ENCODE assay signal across 11 cellular contexts in the genomic region with DNA sequence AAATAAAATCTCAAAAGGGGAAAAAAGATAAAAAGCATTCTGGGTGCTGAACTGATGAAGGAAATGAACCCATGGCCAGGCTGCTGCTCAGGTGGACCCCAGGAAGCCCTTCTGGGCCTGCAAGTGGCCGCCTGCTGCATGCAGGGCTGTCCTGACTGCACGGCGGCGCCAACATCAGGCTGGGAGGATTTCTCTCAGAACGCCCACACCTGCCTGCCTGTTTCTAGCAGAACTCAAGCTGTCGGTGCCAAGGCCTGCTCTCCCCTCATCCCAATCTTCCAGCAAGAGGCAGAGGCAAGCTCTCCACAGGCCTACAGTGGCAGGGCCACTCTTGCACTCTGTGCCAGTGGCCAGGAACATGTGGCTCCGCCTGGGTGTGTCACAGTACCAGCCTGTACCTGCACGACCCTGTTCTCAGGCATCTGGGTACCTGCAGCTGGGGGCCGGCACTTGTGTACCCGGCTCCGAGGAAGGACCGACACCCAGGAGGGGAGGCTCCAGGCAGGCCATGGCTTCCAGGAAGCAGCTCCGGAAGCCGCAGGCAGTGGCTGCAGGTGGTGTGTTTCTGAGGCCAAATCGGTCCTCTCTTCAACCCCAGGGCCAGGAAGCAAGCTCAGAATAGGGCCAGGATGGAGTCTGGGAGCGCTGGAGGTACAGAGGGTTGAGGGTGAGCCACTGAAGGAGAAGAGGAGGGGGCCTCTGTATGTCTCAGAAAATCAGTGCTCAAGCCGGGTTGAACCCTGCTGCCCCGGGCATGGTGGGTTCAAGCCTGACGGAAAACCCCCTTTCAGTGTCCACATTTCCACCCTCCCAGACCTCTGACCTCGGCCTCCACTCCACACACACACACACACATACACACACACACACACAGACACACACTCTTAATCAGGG. TPM values are rescaled to one million over a fixed set of nuclear protein-coding genes. Genes with fewer than 3 reads are reported as not detected.
DNase-seq lines count a peak whose midpoint lies in the region; ATAC-seq lines count a peak whose summit lies in the region.
"Had no signal": no experiment of that assay in that cellular context is flagged by ENCODE, and none has a peak within 500 bp of the region (broad histone marks: within the 10 kb centered on the region; RNA-seq: fewer than 3 reads in every experiment).

No MANE protein-coding gene starts in this region.

- no peaks in the 10 kb centered on the region for H3K27me3 Mint-ChIP-seq in activated naive CD8-positive, alpha-beta T cell treated with anti-CD3 and anti-CD28 coated beads for 36 hours
- H3K27me3 Mint-ChIP-seq in activated naive CD8-positive, alpha-beta T cell treated with anti-CD3 and anti-CD28 coated beads, Interleukin-2, amount 50 U/mL, for 24 hours = no peaks in the 10 kb centered on the region
- H3K27me3 Mint-ChIP-seq in central memory CD8-positive, alpha-beta T cell = no peaks in the 10 kb centered on the region

- no peaks in the 10 kb centered on the region for H3K9me3 Mint-ChIP-seq in activated naive CD8-positive, alpha-beta T cell treated with anti-CD3 and anti-CD28 coated beads for 36 hours
- H3K9me3 Mint-ChIP-seq in activated naive CD8-positive, alpha-beta T cell treated with anti-CD3 and anti-CD28 coated beads, Interleukin-2, amount 50 U/mL, for 24 hours = no peaks in the 10 kb centered on the region
- H3K9me3 Mint-ChIP-seq in central memory CD8-positive, alpha-beta T cell = no peaks in the 10 kb centered on the region

- H3K27me3 ChIP-seq in mucosa of rectum (ENCODE audit: control insufficient read depth in 2 of 2, insufficient read depth in 2 of 2, low read length in 2 of 2) = no peaks in the 10 kb centered on the region

- H3K4me1 ChIP-seq in mucosa of rectum (ENCODE audit: control insufficient read depth in 2 of 2, insufficient read depth in 2 of 2, low read length in 2 of 2) = peaks cover 54 to 57% of the 10 kb centered on the region in 2 donors
- peaks cover 2% of the 10 kb centered on the region for H3K4me1 ChIP-seq in urinary bladder (ENCODE audit: insufficient read depth)

- ATAC-seq in activated naive CD8-positive, alpha-beta T cell treated with anti-CD3 and anti-CD28 coated beads, Interleukin-2, amount 50 U/mL, for 24 hours = no peak
- ATAC-seq in central memory CD8-positive, alpha-beta T cell (replicated peaks; ENCODE audit: extremely low read depth, poor library complexity, severe bottlenecking) = no peak
- no peak for ATAC-seq in GM21717 (IDR thresholded peaks at IDR 0.05; ENCODE audit: unreplicated experiment)

- DNase-seq in activated naive CD8-positive, alpha-beta T cell treated with anti-CD3 and anti-CD28 coated beads for 36 hours = no peak
- DNase-seq in activated naive CD8-positive, alpha-beta T cell treated with anti-CD3 and anti-CD28 coated beads, Interleukin-2, amount 50 U/mL, for 24 hours = no peak
- DNase-seq in central memory CD8-positive, alpha-beta T cell (ENCODE audit: low spot score in 2 of 2) = no peak
- no peak for DNase-seq in DMS79 (lab: John Stamatoyannopoulos, UW)
- no peak for DNase-seq in D341Med (ENCODE audit: low spot score)
- DNase-seq: midbrain; NCI-H1092 treated with DMSO at 0.1 percent for 48 hours; stimulated activated CD4-positive, alpha-beta T cell treated with anti-CD3 and anti-CD28 coated beads, Interleukin-2, amount 100 ng/mL, for 24 hours had no signal

- no peaks in the 10 kb centered on the region for H3K36me3 Mint-ChIP-seq in activated naive CD8-positive, alpha-beta T cell treated with anti-CD3 and anti-CD28 coated beads for 36 hours
- H3K36me3 Mint-ChIP-seq in activated naive CD8-positive, alpha-beta T cell treated with anti-CD3 and anti-CD28 coated beads, Interleukin-2, amount 50 U/mL, for 24 hours (ENCODE audit: low read depth) = no peaks in the 10 kb centered on the region
- H3K36me3 Mint-ChIP-seq in central memory CD8-positive, alpha-beta T cell (ENCODE audit: insufficient read depth) = no peaks in the 10 kb centered on the region

- 78% methylated on average over 20 of the region's 20 CpGs for WGBS in urinary bladder

- H3K27ac ChIP-seq in mucosa of rectum (ENCODE audit: low read depth in 2 of 2, low read length in 2 of 2) (peak overlapping the region; percentile 93 to 98), urinary bladder (ENCODE audit: low read depth) (peak overlapping the region; percentile 14)

- H3K9me3 ChIP-seq in mucosa of rectum (ENCODE audit: control insufficient read depth in 2 of 2, low read length in 2 of 2) = no peaks in the 10 kb centered on the region

- peak overlapping the region; percentile 63 for H3K27ac Mint-ChIP-seq in activated naive CD8-positive, alpha-beta T cell treated with anti-CD3 and anti-CD28 coated beads for 36 hours
- no peak overlapping the region for H3K27ac Mint-ChIP-seq in activated naive CD8-positive, alpha-beta T cell treated with anti-CD3 and anti-CD28 coated beads, Interleukin-2, amount 50 U/mL, for 24 hours
- H3K27ac Mint-ChIP-seq in central memory CD8-positive, alpha-beta T cell (ENCODE audit: low read depth) = peak overlapping the region; percentile 25

- peak overlapping the region; percentile 65 to 77 for H3K9ac ChIP-seq in mucosa of rectum (ENCODE audit: low read depth in 1 of 2, low read length in 2 of 2)

- H3K4me1 Mint-ChIP-seq in activated naive CD8-positive, alpha-beta T cell treated with anti-CD3 and anti-CD28 coated beads for 36 hours = peaks cover 29% of the 10 kb centered on the region
- H3K4me1 Mint-ChIP-seq in activated naive CD8-positive, alpha-beta T cell treated with anti-CD3 and anti-CD28 coated beads, Interleukin-2, amount 50 U/mL, for 24 hours = peaks cover 39% of the 10 kb centered on the region
- peaks cover 16% of the 10 kb centered on the region for H3K4me1 Mint-ChIP-seq in central memory CD8-positive, alpha-beta T cell

- H3K36me3 ChIP-seq in mucosa of rectum (ENCODE audit: control insufficient read depth in 2 of 2, insufficient read depth in 2 of 2, low read length in 2 of 2) = no peaks in the 10 kb centered on the region
- H3K36me3 ChIP-seq in urinary bladder (ENCODE audit: insufficient read depth) = no peaks in the 10 kb centered on the region

- no peak overlapping the region for H3K4me3 Mint-ChIP-seq in activated naive CD8-positive, alpha-beta T cell treated with anti-CD3 and anti-CD28 coated beads for 36 hours
- H3K4me3 Mint-ChIP-seq in activated naive CD8-positive, alpha-beta T cell treated with anti-CD3 and anti-CD28 coated beads, Interleukin-2, amount 50 U/mL, for 24 hours = no peak overlapping the region
- no peak overlapping the region for H3K4me3 Mint-ChIP-seq in central memory CD8-positive, alpha-beta T cell

- peak overlapping the region; percentile 41 to 63 for H3K4me3 ChIP-seq in mucosa of rectum (ENCODE audit: low read length in 2 of 2)
- H3K4me3 ChIP-seq in urinary bladder (ENCODE audit: low read depth, low read length) = no peak overlapping the region

RNA-seq across cellular contexts. Expression of a gene that starts 2.5 kb away (rescaled TPM):
- 10 to 100 TPM; 67.8 TPM for total RNA-seq in activated naive CD8-positive, alpha-beta T cell treated with anti-CD3 and anti-CD28 coated beads for 36 hours
- 20.6 TPM for total RNA-seq in urinary bladder
- polyA plus RNA-seq in urinary bladder = 54.2 TPM

RNA-seq across cellular contexts. Expression of a gene that starts 37.2 kb away (rescaled TPM):
- 1 to 10 TPM in 1 of 2 experiments, under 1 TPM in 1; 0.87 to 1.7 TPM for total RNA-seq in activated naive CD8-positive, alpha-beta T cell treated with anti-CD3 and anti-CD28 coated beads for 36 hours
- total RNA-seq in urinary bladder = 5.4 TPM
- 8.4 TPM for polyA plus RNA-seq in urinary bladder
